ENCODE assay signal across 15 cellular contexts in the genomic region with DNA sequence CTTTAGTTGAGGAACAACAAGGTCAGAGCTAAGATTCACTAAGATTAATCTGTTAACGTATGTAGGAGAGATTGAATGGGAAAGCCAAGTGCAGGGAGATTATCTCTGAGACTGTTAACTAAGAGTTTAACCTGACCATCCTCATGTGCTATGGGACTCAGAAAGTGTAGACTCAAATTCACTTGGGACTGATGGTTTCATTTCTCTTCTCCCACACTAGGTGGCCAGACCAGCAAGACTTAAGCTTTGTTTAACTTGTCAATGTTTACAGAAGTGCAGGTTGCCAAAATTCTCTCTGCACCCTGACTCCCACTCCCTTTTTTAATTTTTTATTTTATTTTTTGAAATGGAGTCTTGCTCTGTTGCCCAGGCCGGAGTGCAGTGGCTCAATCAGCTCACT. TPM values are rescaled to one million over a fixed set of nuclear protein-coding genes. Genes with fewer than 3 reads are reported as not detected.
DNase-seq lines count a peak whose midpoint lies in the region; ATAC-seq and TF ChIP-seq lines count a peak whose summit lies in the region.
"Had no signal": no experiment of that assay in that cellular context is flagged by ENCODE, and none has a peak within 500 bp of the region (broad histone marks: within the 10 kb centered on the region; RNA-seq: fewer than 3 reads in every experiment).

No MANE protein-coding gene starts in this region.

- peaks cover 52% of the 10 kb centered on the region for H3K27me3 Mint-ChIP-seq in type B pancreatic cell

- H3K4me3 ChIP-seq in cardiac muscle cell (no peak overlapping the region), NB4 (ENCODE audit: low read depth, low read length) (no peak overlapping the region), choroid plexus epithelial cell (ENCODE audit: low read depth, low read length) (no peak overlapping the region)
- H3K4me3 ChIP-seq: gastroesophageal sphincter, left ventricle myocardium inferior, ovary had no signal

- no peak for TF ChIP-seq POLR2A in NB4 (IDR thresholded peaks at IDR 0.05; ENCODE audit: extremely low read depth, insufficient read length)

- peak; percentile 29 for TF ChIP-seq CTCF in cardiac muscle cell (IDR thresholded peaks at IDR 0.05; ENCODE audit: low read depth, low read length)
- peak; percentile 8 for TF ChIP-seq CTCF in NB4 (IDR thresholded peaks at IDR 0.05; ENCODE audit: low read depth, low read length)
- TF ChIP-seq CTCF in choroid plexus epithelial cell (conservative IDR thresholded peaks at IDR 0.05; ENCODE audit: low read depth, low read length): peak; percentile 53
- peak; percentile 37 for TF ChIP-seq CTCF in type B pancreatic cell (conservative IDR thresholded peaks at IDR 0.05)

- no peaks in the 10 kb centered on the region for H3K4me1 Mint-ChIP-seq in type B pancreatic cell (ENCODE audit: unreplicated experiment)

- no peaks in the 10 kb centered on the region for H3K9me3 Mint-ChIP-seq in type B pancreatic cell
- H3K9me3 Mint-ChIP-seq: T-cell had no signal

- ATAC-seq in Right ventricle myocardium superior (ENCODE audit: poor library complexity): no peak
- ATAC-seq: gastroesophageal sphincter, T-cell had no signal

- no peaks in the 10 kb centered on the region for H3K36me3 ChIP-seq in cardiac muscle cell
- H3K36me3 ChIP-seq: gastroesophageal sphincter, left ventricle myocardium inferior, ovary had no signal

- DNase-seq in cardiac muscle cell (ENCODE audit: low read depth in 1 of 2, low spot score in 1 of 2) (peak in 1 of 2 donors; percentile 17), Right ventricle myocardium superior (no peak), NB4 (ENCODE audit: low read depth) (peak; percentile 25), choroid plexus epithelial cell (ENCODE audit: low read depth) (peak; percentile 45), type B pancreatic cell (ENCODE audit: extremely low spot score, unreplicated experiment) (no peak), Ammon's horn (ENCODE audit: low spot score) (no peak), HCEC 1CT (no peak), DMS79 (lab: John Stamatoyannopoulos, UW) (no peak)
- DNase-seq: left ventricle myocardium inferior, NCI-H226, ovary, T-cell had no signal

- H3K27ac ChIP-seq in cardiac muscle cell: no peak overlapping the region
- H3K27ac ChIP-seq: gastroesophageal sphincter, left ventricle myocardium inferior, ovary had no signal

- H3K9me3 ChIP-seq in cardiac muscle cell (ENCODE audit: low read depth): no peaks in the 10 kb centered on the region
- H3K9me3 ChIP-seq: gastroesophageal sphincter, left ventricle myocardium inferior had no signal

- H3K36me3 Mint-ChIP-seq in type B pancreatic cell: no peaks in the 10 kb centered on the region
- H3K36me3 Mint-ChIP-seq: CD4-positive, CD25-positive, alpha-beta regulatory T cell; T-cell had no signal

- peaks cover under 1% of the 10 kb centered on the region for H3K4me1 ChIP-seq in cardiac muscle cell (ENCODE audit: low read depth)

- intact Hi-C loops in Right ventricle myocardium superior (cut with DNase I): no loop called here

- no peak overlapping the region for H3K27ac Mint-ChIP-seq in type B pancreatic cell
- H3K27ac Mint-ChIP-seq: CD4-positive, CD25-positive, alpha-beta regulatory T cell; T-cell had no signal

- H3K4me3 Mint-ChIP-seq in type B pancreatic cell: no peak overlapping the region
- H3K4me3 Mint-ChIP-seq: CD4-positive, CD25-positive, alpha-beta regulatory T cell; T-cell had no signal

- peaks cover 7% of the 10 kb centered on the region for H3K27me3 ChIP-seq in cardiac muscle cell
- H3K27me3 ChIP-seq: ovary had no signal

RNA-seq across cellular contexts. Expression of a gene that starts 6.3 kb away (rescaled TPM):
- total RNA-seq in cardiac muscle cell (49.5 and 63.5 TPM in 2 replicates), Right ventricle myocardium superior (58.7 TPM), type B pancreatic cell (ENCODE audit: low replicate concordance) (91.3 and 101 TPM in 2 replicates)
- 108 and 155 TPM in 2 replicates for polyA plus RNA-seq in cardiac muscle cell

RNA-seq across cellular contexts. Expression of a gene that starts 16.0 kb away (rescaled TPM):
- total RNA-seq in cardiac muscle cell: not detected in 2 replicates
- not detected in 2 replicates for polyA plus RNA-seq in cardiac muscle cell
- not detected for total RNA-seq in Right ventricle myocardium superior
- not detected in 2 replicates for total RNA-seq in type B pancreatic cell (ENCODE audit: low replicate concordance)
- total RNA-seq: CD4-positive, CD25-positive, alpha-beta regulatory T cell; cerebellum; gastroesophageal sphincter; left ventricle myocardium inferior; ovary; T-cell had no signal
- polyA plus RNA-seq: CD4-positive, CD25-positive, alpha-beta regulatory T cell; ovary had no signal

Comparison
In these comparisons a context has a peak if more than half of its experiments do, and no peak if none do; other contexts are left out.
1. DNase-seq: peak in NB4 (single experiment) and choroid plexus epithelial cell (single experiment); none in Right ventricle myocardium superior (single experiment), type B pancreatic cell (single experiment), Ammon's horn (single experiment), HCEC 1CT (single experiment) and DMS79 (single experiment).
2. Peak in every context shown above with its lines, with median percentiles within 50 percentile points of each other: CTCF ChIP-seq.